Comparison of ENCODE assay signal across 15 cellular contexts in genomic region chr4:31518796-31519250, GRCh38.
DNase-seq lines count a peak whose midpoint lies in the region; ATAC-seq, FAIRE-seq and TF ChIP-seq lines count a peak whose summit lies in the region.
"Had no signal": no experiment of that assay in that cellular context is flagged by ENCODE, and none has a peak within 500 bp of the region (broad histone marks: within the 10 kb centered on the region; RNA-seq: fewer than 3 reads in every experiment).

No MANE protein-coding gene starts in this region.

- no peak overlapping the region for H3K4me3 Mint-ChIP-seq in activated T-cell treated with anti-CD3 and anti-CD28 coated beads, Interleukin-2, amount 50 U/mL, for 4 hours
- H3K4me3 Mint-ChIP-seq: activated CD4-positive, alpha-beta memory T cell treated with anti-CD3 and anti-CD28 coated beads, Interleukin-2, amount 10 ng/mL, durations not matched to agents 7 days and 5 days; neural progenitor cell had no signal

- H3K4me1 Mint-ChIP-seq in activated T-cell treated with anti-CD3 and anti-CD28 coated beads, Interleukin-2, amount 50 U/mL, for 4 hours (ENCODE audit: low read depth), result no peaks in the 10 kb centered on the region
- H3K4me1 Mint-ChIP-seq: activated CD4-positive, alpha-beta memory T cell treated with anti-CD3 and anti-CD28 coated beads, Interleukin-2, amount 10 ng/mL, durations not matched to agents 7 days and 5 days had no signal

- no peak for TF ChIP-seq CTCF in A549 (IDR thresholded peaks at IDR 0.05)

- no peak for TF ChIP-seq POLR2A in A549 (IDR thresholded peaks at IDR 0.05; ENCODE audit: low read length)

- POLR2A ChIA-PET in A549 (lab: Yijun Ruan, JAX), result no interaction called here
- POLR2A ChIA-PET in HEK293T (lab: Yijun Ruan, JAX), result no interaction called here

- H3K27me3 Mint-ChIP-seq in activated T-cell treated with anti-CD3 and anti-CD28 coated beads, Interleukin-2, amount 50 U/mL, for 4 hours (ENCODE audit: low read depth), result no peaks in the 10 kb centered on the region
- H3K27me3 Mint-ChIP-seq: activated CD4-positive, alpha-beta memory T cell treated with anti-CD3 and anti-CD28 coated beads, Interleukin-2, amount 10 ng/mL, durations not matched to agents 7 days and 5 days had no signal

- H3K9me3 ChIP-seq in A549, result no peaks in the 10 kb centered on the region
- H3K9me3 ChIP-seq: upper lobe of left lung had no signal

- ATAC-seq in A549, result no peak
- ATAC-seq in HG02852 (IDR thresholded peaks at IDR 0.05; ENCODE audit: unreplicated experiment), result no peak
- no peak for ATAC-seq in activated T-cell treated with anti-CD3 and anti-CD28 coated beads, Interleukin-2, amount 50 U/mL, for 4 hours

- WGBS in A549 (ENCODE audit: missing lambda C conversion rate), result 29% methylated on average over 3 of the region's 3 CpGs

- no peak overlapping the region for H3K4me3 ChIP-seq in A549
- H3K4me3 ChIP-seq: neural progenitor cell, upper lobe of left lung had no signal

- CTCF ChIA-PET in A549 (lab: Yijun Ruan, JAX) (no interaction called here), HEK293T (lab: Yijun Ruan, JAX) (no interaction called here)

- TF ChIP-seq EP300 in A549 (IDR thresholded peaks at IDR 0.05), result no peak

- FAIRE-seq in A549 (lab: Jason Lieb, UNC), result no peak

- H3K4me2 ChIP-seq in A549, result peak overlapping the region; percentile 8; the same call in 1 of the 3 replicates
- H3K4me2 ChIP-seq: neural progenitor cell had no signal

- no peaks in the 10 kb centered on the region for H3K36me3 Mint-ChIP-seq in activated T-cell treated with anti-CD3 and anti-CD28 coated beads, Interleukin-2, amount 50 U/mL, for 4 hours (ENCODE audit: insufficient read depth)
- H3K36me3 Mint-ChIP-seq: neural progenitor cell had no signal

- no peak for TF ChIP-seq RAD21 in A549 (conservative IDR thresholded peaks at IDR 0.05 in 1 of 2, IDR thresholded peaks at IDR 0.05 in 1 of 2)

- DNase-seq in A549 (ENCODE audit: low read depth in 1 of 2, low spot score in 1 of 2) (peak in 1 of 2 experiments; percentile 7), HEK293T (ENCODE audit: extremely low spot score) (peak; percentile 10), amniotic epithelial cell (ENCODE audit: low read depth) (peak; percentile 78), glomerular visceral epithelial cell (ENCODE audit: extremely low spot score) (peak; percentile 65), NCI-H146 (lab: John Stamatoyannopoulos, UW) (no peak)
- no peak for DNase-seq in stimulated activated CD4-positive, alpha-beta T cell treated with anti-CD3 and anti-CD28 coated beads, Interleukin-2, amount 100 ng/mL, for 48 hours
- no peak for DNase-seq in activated T-cell treated with anti-CD3 and anti-CD28 coated beads, Interleukin-2, amount 50 U/mL, for 4 hours
- DNase-seq: activated CD4-positive, alpha-beta memory T cell treated with anti-CD3 and anti-CD28 coated beads, Interleukin-2, amount 10 ng/mL, durations not matched to agents 7 days and 5 days; activated gamma-delta T cell treated with Interleukin-2 at 50 U/mL for 16 hours; AML-193; cortex of kidney; NCI-H2227 treated with DMSO at 0.1 percent for 48 hours; upper lobe of left lung had no signal

- no peaks in the 10 kb centered on the region for H3K4me1 ChIP-seq in A549
- H3K4me1 ChIP-seq: neural progenitor cell, upper lobe of left lung had no signal

- H3K27ac ChIP-seq in A549, result no peak overlapping the region
- H3K27ac ChIP-seq: neural progenitor cell, upper lobe of left lung had no signal

- H3K9me3 Mint-ChIP-seq in activated T-cell treated with anti-CD3 and anti-CD28 coated beads, Interleukin-2, amount 50 U/mL, for 4 hours, result peaks cover 16% of the 10 kb centered on the region
- H3K9me3 Mint-ChIP-seq: neural progenitor cell had no signal

TF ChIP-seq in A549, 52 proteins besides CTCF, POLR2A, EP300 and RAD21:
- no peak for TF ChIP-seq RFX5 (IDR thresholded peaks at IDR 0.05)
- peak; percentile 26; the same call in 1 of the 2 replicates for TF ChIP-seq JUNB (IDR thresholded peaks at IDR 0.05)
- TF ChIP-seq FOSL2 (IDR thresholded peaks at IDR 0.05), result no peak
- TF ChIP-seq FOSL2 (CRISPR knock-in tag; IDR thresholded peaks at IDR 0.05), result peak; percentile 54; the same call in 1 of the 2 replicates

TF ChIP-seq in HEK293T, 16 proteins besides CTCF, POLR2A, EP300 and RAD21:
- TF ChIP-seq FOXK2 (IDR thresholded peaks at IDR 0.05), result no peak
- no peak for TF ChIP-seq L3MBTL2 (conservative IDR thresholded peaks at IDR 0.05)
- no peak for TF ChIP-seq TARDBP (IDR thresholded peaks at IDR 0.05)
- TF ChIP-seq NFRKB (IDR thresholded peaks at IDR 0.05), result no peak
- TF ChIP-seq CTBP1 (IDR thresholded peaks at IDR 0.05; ENCODE audit: borderline replicate concordance), result no peak
- TF ChIP-seq SP1 (IDR thresholded peaks at IDR 0.05), result no peak
- TF ChIP-seq ELF4 (IDR thresholded peaks at IDR 0.05), result no peak
- TF ChIP-seq ZNF384 (IDR thresholded peaks at IDR 0.05), result no peak

Comparison
In these comparisons a context has a peak if more than half of its experiments do, and no peak if none do; other contexts are left out.
1. DNase-seq: peak in HEK293T (single experiment), amniotic epithelial cell (single experiment) and glomerular visceral epithelial cell (single experiment); none in stimulated activated CD4-positive, alpha-beta T cell treated with anti-CD3 and anti-CD28 coated beads, Interleukin-2, amount 100 ng/mL, for 48 hours (0 of 2), activated T-cell treated with anti-CD3 and anti-CD28 coated beads, Interleukin-2, amount 50 U/mL, for 4 hours (single experiment) and NCI-H146 (single experiment).